In genomic region chr22:38201371-38201717, GRCh38 we compare ENCODE assay signal across 2 cellular contexts.
TF ChIP-seq lines count a peak whose summit lies in the region.

No MANE protein-coding gene starts in this region.

TF ChIP-seq in GM23338, 12 proteins besides CTCF, POLR2A, EP300 and RAD21 (continued from another document):
- TF ChIP-seq ZNF462 (CRISPR knock-in tag; IDR thresholded peaks at IDR 0.05) (no peak), NANOG (IDR thresholded peaks at IDR 0.05; ENCODE audit: borderline replicate concordance) (no peak), STAT1 (IDR thresholded peaks at IDR 0.05; ENCODE audit: unreplicated experiment) (no peak), ZNF331 (CRISPR knock-in tag; IDR thresholded peaks at IDR 0.05; ENCODE audit: low read depth) (no peak), EZH2 (IDR thresholded peaks at IDR 0.05; ENCODE audit: low read depth, unreplicated experiment) (no peak), ZNF114 (CRISPR knock-in tag; IDR thresholded peaks at IDR 0.05) (no peak), ETS1 (IDR thresholded peaks at IDR 0.05) (no peak)

TF ChIP-seq in WTC11, 78 proteins besides CTCF, POLR2A, EP300 and RAD21 (continued from another document):
- no peak for TF ChIP-seq PRDM15 (CRISPR knock-in tag; IDR thresholded peaks at IDR 0.05)
- TF ChIP-seq ZNF396 (CRISPR knock-in tag; IDR thresholded peaks at IDR 0.05; ENCODE audit: borderline replicate concordance) = no peak
- no peak for TF ChIP-seq CBFB (CRISPR knock-in tag; IDR thresholded peaks at IDR 0.05; ENCODE audit: low read depth)
- no peak for TF ChIP-seq MAX (CRISPR knock-in tag; IDR thresholded peaks at IDR 0.05)
